In the genomic region with DNA sequence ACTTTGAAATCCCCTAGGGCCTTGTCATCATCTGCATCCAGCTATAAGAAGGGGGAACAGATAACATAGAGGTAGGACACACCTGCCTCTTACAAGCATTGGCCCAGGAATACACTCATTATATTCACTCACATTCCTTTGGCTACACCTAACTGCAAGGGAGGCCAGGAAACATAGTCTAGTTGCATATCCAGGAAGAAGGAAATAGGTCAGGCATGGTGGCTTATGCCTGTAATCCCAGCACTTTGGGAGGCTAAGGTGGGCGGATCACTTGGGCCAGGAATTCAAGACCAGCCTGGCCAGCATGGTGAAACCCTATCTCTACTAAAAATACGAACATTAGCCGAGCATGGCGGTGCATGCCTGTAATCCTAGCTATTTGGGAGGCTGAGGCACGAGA, we compare ENCODE assay signal across 25 cellular contexts.
"Had no signal": no experiment of that assay in that cellular context is flagged by ENCODE, and none has a peak within 500 bp of the region (broad histone marks: within the 10 kb centered on the region; RNA-seq: fewer than 3 reads in every experiment).

No MANE protein-coding gene starts in this region.

- H3K27ac ChIP-seq: heart right ventricle, hepatocyte, left ventricle myocardium inferior, pancreas, prostate gland, right lobe of liver, tibial nerve, upper lobe of left lung, vagina had no signal

- H2AFZ ChIP-seq: hepatocyte had no signal

- H3K9me3 ChIP-seq: heart right ventricle, left ventricle myocardium inferior, pancreas, prostate gland, right lobe of liver, tibial nerve, upper lobe of left lung, vagina had no signal

- H3K27me3 ChIP-seq: heart right ventricle, hepatocyte, pancreas, right lobe of liver, tibial nerve, upper lobe of left lung, vagina had no signal

- DNase-seq: heart right ventricle; islet precursor cell; left colon; left ventricle myocardium inferior; midbrain; naive thymus-derived CD8-positive, alpha-beta T cell; nucleus accumbens; pancreas; posterior cingulate gyrus; right lobe of liver; stimulated activated CD4-positive, alpha-beta T cell treated with anti-CD3 and anti-CD28 coated beads, Interleukin-1b, Interleukin-23, amount 100 ng/mL, for 48 hours; stimulated activated CD4-positive, alpha-beta T cell treated with anti-CD3 and anti-CD28 coated beads, Interleukin-2, amount 100 ng/mL, for 48 hours; stimulated activated CD4-positive, alpha-beta T cell treated with anti-CD3 and anti-CD28 coated beads, Interleukin-4, amount 100 ng/mL, for 4 hours; stimulated activated CD8-positive, alpha-beta memory T cell treated with anti-CD3 and anti-CD28 coated beads, Interleukin-4, amount 100 ng/mL, for 48 hours; stimulated activated naive CD4-positive, alpha-beta T cell treated with Interleukin-2 at 50 U/mL for 16 hours; stimulated activated naive CD8-positive, alpha-beta T cell treated with anti-CD3 and anti-CD28 coated beads, Interleukin-15, amount 100 ng/mL, for 72 hours; substantia nigra; upper lobe of left lung had no signal

- H3K4me3 ChIP-seq: heart right ventricle, hepatocyte, left ventricle myocardium inferior, lung, pancreas, prostate gland, right lobe of liver, smooth muscle cell, tibial nerve, upper lobe of left lung, vagina had no signal

- ATAC-seq: heart right ventricle; left colon; naive thymus-derived CD8-positive, alpha-beta T cell; pancreas; right lobe of liver; stimulated activated memory B cell treated with anti-CD40 and anti-IgM and Interleukin-4, amounts not matched to agents 10 μg/mL and 1 μg/mL and 100 μg/mL, for 72 hours; stimulated activated naive CD8-positive, alpha-beta T cell treated with anti-CD3 and anti-CD28 coated beads, Interleukin-15, amount 100 ng/mL, for 72 hours had no signal

- H3K79me2 ChIP-seq: hepatocyte had no signal

- H3K4me2 ChIP-seq: hepatocyte, smooth muscle cell had no signal

- H3K36me3 ChIP-seq: heart right ventricle, left ventricle myocardium inferior, pancreas, prostate gland, right lobe of liver, tibial nerve, upper lobe of left lung, vagina had no signal

- H3K4me1 ChIP-seq: heart right ventricle, left ventricle myocardium inferior, pancreas, prostate gland, right lobe of liver, tibial nerve, upper lobe of left lung, vagina had no signal
